ENCODE assay signal across 8 cellular contexts in genomic region chr7:151057737-151057988, GRCh38. TPM values are rescaled to one million over a fixed set of nuclear protein-coding genes. Genes with fewer than 3 reads are reported as not detected.
DNase-seq lines count a peak whose midpoint lies in the region; ATAC-seq and TF ChIP-seq lines count a peak whose summit lies in the region.

Gene CDK5 (minus strand): TSS chr7:151057897. CDS start chr7:151057848, 49 bp downstream.

- H3K9me3 ChIP-seq in adrenal gland (replicated peaks in 1 of 3) (no peaks in the 10 kb centered on the region), suprapubic skin (no peaks in the 10 kb centered on the region)

- no peak for ATAC-seq in GM19452 (IDR thresholded peaks at IDR 0.05; ENCODE audit: unreplicated experiment)

- H3K9me3 Mint-ChIP-seq in activated CD4-positive, alpha-beta T cell treated with anti-CD3 and anti-CD28 coated beads, Interleukin-2, amount 10 ng/mL, durations not matched to agents 24 days and 14 days = no peaks in the 10 kb centered on the region

- TF ChIP-seq CTCF in adrenal gland (IDR thresholded peaks at IDR 0.05) = no peak
- no peak for TF ChIP-seq CTCF in suprapubic skin (IDR thresholded peaks at IDR 0.05)

- H3K4me3 Mint-ChIP-seq in activated CD4-positive, alpha-beta T cell treated with anti-CD3 and anti-CD28 coated beads, Interleukin-2, amount 10 ng/mL, durations not matched to agents 24 days and 14 days = peak within 1 kb of the TSS; percentile 99

- no peaks in the 10 kb centered on the region for H3K27me3 ChIP-seq in adrenal gland
- no peaks in the 10 kb centered on the region for H3K27me3 ChIP-seq in layer of hippocampus (ENCODE audit: control insufficient read depth, insufficient read depth, low read length)
- H3K27me3 ChIP-seq in suprapubic skin = no peaks in the 10 kb centered on the region

- H3K4me1 Mint-ChIP-seq in activated CD4-positive, alpha-beta T cell treated with anti-CD3 and anti-CD28 coated beads, Interleukin-2, amount 10 ng/mL, durations not matched to agents 24 days and 14 days = peaks cover 42% of the 10 kb centered on the region

- H3K36me3 ChIP-seq in adrenal gland (replicated peaks in 1 of 2) = no peaks in the 10 kb centered on the region
- peaks cover 3% of the 10 kb centered on the region for H3K36me3 ChIP-seq in suprapubic skin

- 0% methylated on average over 1 to 18 of the region's 18 CpGs for WGBS in adrenal gland, 4 donors
- WGBS in suprapubic skin = 0% methylated on average over 15 of the region's 18 CpGs

- no peaks in the 10 kb centered on the region for H3K27me3 Mint-ChIP-seq in activated CD4-positive, alpha-beta T cell treated with anti-CD3 and anti-CD28 coated beads, Interleukin-2, amount 10 ng/mL, durations not matched to agents 24 days and 14 days

- peaks cover 6% of the 10 kb centered on the region for H3K36me3 Mint-ChIP-seq in activated CD4-positive, alpha-beta T cell treated with anti-CD3 and anti-CD28 coated beads, Interleukin-2, amount 10 ng/mL, durations not matched to agents 24 days and 14 days (ENCODE audit: low read depth)

- intact Hi-C loops in activated CD4-positive, alpha-beta T cell treated with anti-CD3 and anti-CD28 coated beads, Interleukin-2, amount 10 ng/mL, durations not matched to agents 24 days and 14 days (cut with micrococcal nuclease) = no loop called here
- intact Hi-C loops in adrenal gland (cut with DNase I) = no loop called here

- TF ChIP-seq POLR2A in adrenal gland (IDR thresholded peaks at IDR 0.05) (no peak), suprapubic skin (IDR thresholded peaks at IDR 0.05) (no peak)

- H3K4me1 ChIP-seq in adrenal gland (replicated peaks in 1 of 2) (peaks cover 37 to 48% of the 10 kb centered on the region in 2 donors), suprapubic skin (peaks cover 54% of the 10 kb centered on the region)

- DNase-seq in activated CD4-positive, alpha-beta T cell treated with anti-CD3 and anti-CD28 coated beads, Interleukin-2, amount 10 ng/mL, durations not matched to agents 24 days and 14 days = no peak
- DNase-seq in activated CD4-positive, alpha-beta T cell treated with anti-CD3 and anti-CD28 coated beads for 1 hour = no peak
- DNase-seq in adrenal gland = no peak
- DNase-seq in suprapubic skin (ENCODE audit: low spot score in 2 of 2) = no peak
- DNase-seq in GOT3 (lab: John Stamatoyannopoulos, UW) = no peak
- no peak for DNase-seq in dedifferentiated amniotic fluid mesenchymal stem cell (ENCODE audit: extremely low spot score)

- peak within 1 kb of the TSS; percentile 92 to 96 (median 96) for H3K27ac ChIP-seq in adrenal gland
- peak within 1 kb of the TSS; percentile 100 for H3K27ac ChIP-seq in layer of hippocampus (ENCODE audit: low read depth, low read length)
- peak within 1 kb of the TSS; percentile 92 for H3K27ac ChIP-seq in suprapubic skin

- TF ChIP-seq EP300 in suprapubic skin (IDR thresholded peaks at IDR 0.05) = no peak

- peak within 1 kb of the TSS; percentile 88 for H3K27ac Mint-ChIP-seq in activated CD4-positive, alpha-beta T cell treated with anti-CD3 and anti-CD28 coated beads, Interleukin-2, amount 10 ng/mL, durations not matched to agents 24 days and 14 days

- peak within 1 kb of the TSS; percentile 30 to 98 (median 90) for H3K4me3 ChIP-seq in adrenal gland
- peak within 1 kb of the TSS; percentile 76 for H3K4me3 ChIP-seq in suprapubic skin

RNA-seq across cellular contexts. Expression of gene CDK5, which starts in this region (rescaled TPM):
- total RNA-seq in activated CD4-positive, alpha-beta T cell treated with anti-CD3 and anti-CD28 coated beads, Interleukin-2, amount 10 ng/mL, durations not matched to agents 24 days and 14 days = 26.5 and 26.8 TPM in 2 replicates
- 10 to 100 TPM; 15.4 to 26.0 (median 21.8) TPM for total RNA-seq in adrenal gland
- polyA plus RNA-seq in adrenal gland = 10 to 100 TPM; 15.8 to 19.3 (median 15.9) TPM
- total RNA-seq in suprapubic skin = 10 to 100 TPM in 3 of 4 donors, 1 to 10 TPM in 1; 7.7 to 14.7 (median 13.4) TPM
